ENCODE assay signal across 18 cellular contexts in the genomic region with DNA sequence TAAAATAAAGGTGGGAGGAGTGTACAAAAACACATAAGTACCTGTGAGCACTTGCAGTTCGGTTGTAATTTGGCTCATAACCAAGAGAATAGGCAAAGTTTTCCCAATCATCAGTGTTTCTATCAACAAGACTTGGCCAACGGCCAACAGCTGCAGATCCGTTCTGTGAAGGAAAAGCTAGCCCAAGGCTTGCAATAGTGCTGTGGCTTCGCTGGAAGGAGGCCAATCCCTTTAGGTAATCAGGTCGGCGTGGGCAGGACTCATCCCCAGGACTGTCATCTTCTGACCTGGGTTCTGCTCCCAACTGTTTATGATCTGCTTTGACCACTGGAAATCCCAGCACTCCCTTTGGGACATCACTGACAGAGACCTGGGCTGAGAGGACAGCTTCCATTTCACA.
DNase-seq lines count a peak whose midpoint lies in the region; ATAC-seq and TF ChIP-seq lines count a peak whose summit lies in the region.
"Had no signal": no experiment of that assay in that cellular context is flagged by ENCODE, and none has a peak within 500 bp of the region (broad histone marks: within the 10 kb centered on the region; RNA-seq: fewer than 3 reads in every experiment).

No MANE protein-coding gene starts in this region.

- no peak overlapping the region for H3K27ac Mint-ChIP-seq in effector memory CD8-positive, alpha-beta T cell
- no peak overlapping the region for H3K27ac Mint-ChIP-seq in glutamatergic neuron (ENCODE audit: unreplicated experiment)

- peaks cover 0 to 6% of the 10 kb centered on the region in 2 donors for H3K4me1 Mint-ChIP-seq in effector memory CD8-positive, alpha-beta T cell (ENCODE audit: low read depth in 2 of 2)
- peaks cover 11% of the 10 kb centered on the region for H3K4me1 Mint-ChIP-seq in glutamatergic neuron (ENCODE audit: low read depth, unreplicated experiment)

- H3K4me3 Mint-ChIP-seq in effector memory CD8-positive, alpha-beta T cell = no peak overlapping the region
- no peak overlapping the region for H3K4me3 Mint-ChIP-seq in glutamatergic neuron (ENCODE audit: unreplicated experiment)
- H3K4me3 Mint-ChIP-seq: activated T-cell treated with anti-CD3 and anti-CD28 coated beads, Interleukin-2, amount 50 U/mL, for 4 hours had no signal

- DNase-seq in D341Med (ENCODE audit: low spot score) = peak; percentile 65
- peak; percentile 37 for DNase-seq in NCI-H1092 treated with DMSO at 0.1 percent for 48 hours (lab: John Stamatoyannopoulos, UW)
- DNase-seq in NCI-H82 treated with DMSO at 0.1 percent for 48 hours (lab: John Stamatoyannopoulos, UW; ENCODE audit: unreplicated experiment) = peak; percentile 89
- DNase-seq in choroid plexus epithelial cell (ENCODE audit: low read depth) = peak; percentile 77
- no peak for DNase-seq in effector memory CD8-positive, alpha-beta T cell
- DNase-seq in glutamatergic neuron = no peak
- DNase-seq in Kasumi-1 (lab: John Stamatoyannopoulos, UW) = no peak
- DNase-seq: activated CD4-positive, CD25-positive, alpha-beta regulatory T cell treated with anti-CD3 and anti-CD28 coated beads, Interleukin-2, amount 50 U/mL, for 72 hours; activated T-cell treated with anti-CD3 and anti-CD28 coated beads, Interleukin-2, amount 50 U/mL, for 4 hours; AML-193; amniotic stem cell; cortex of kidney; GOT3; Karpas-422; lower lobe of right lung; sigmoid colon; stimulated activated naive CD4-positive, alpha-beta T cell treated with Interleukin-2 at 50 U/mL for 16 hours had no signal

- no peak for ATAC-seq in effector memory CD8-positive, alpha-beta T cell (replicated peaks)
- no peak for ATAC-seq in HG03097 (IDR thresholded peaks at IDR 0.05; ENCODE audit: low FRiP score, unreplicated experiment)
- ATAC-seq: activated T-cell treated with anti-CD3 and anti-CD28 coated beads, Interleukin-2, amount 50 U/mL, for 4 hours; lower lobe of right lung had no signal

- peaks cover 39% of the 10 kb centered on the region for H3K36me3 Mint-ChIP-seq in effector memory CD8-positive, alpha-beta T cell (ENCODE audit: insufficient read depth)
- H3K36me3 Mint-ChIP-seq in glutamatergic neuron (ENCODE audit: unreplicated experiment) = no peaks in the 10 kb centered on the region

- H3K9me3 Mint-ChIP-seq in effector memory CD8-positive, alpha-beta T cell = no peaks in the 10 kb centered on the region
- H3K9me3 Mint-ChIP-seq in glutamatergic neuron (ENCODE audit: unreplicated experiment) = no peaks in the 10 kb centered on the region
- H3K9me3 Mint-ChIP-seq: activated T-cell treated with anti-CD3 and anti-CD28 coated beads, Interleukin-2, amount 50 U/mL, for 4 hours had no signal

- no peaks in the 10 kb centered on the region for H3K27me3 Mint-ChIP-seq in effector memory CD8-positive, alpha-beta T cell
- no peaks in the 10 kb centered on the region for H3K27me3 Mint-ChIP-seq in glutamatergic neuron (ENCODE audit: unreplicated experiment)

- H3K4me3 ChIP-seq in choroid plexus epithelial cell (ENCODE audit: low read depth, low read length) = no peak overlapping the region
- H3K4me3 ChIP-seq: lower lobe of right lung, sigmoid colon had no signal

- TF ChIP-seq CTCF in choroid plexus epithelial cell (conservative IDR thresholded peaks at IDR 0.05; ENCODE audit: low read depth, low read length) (no peak), glutamatergic neuron (IDR thresholded peaks at IDR 0.05; ENCODE audit: partially characterized antibody, unreplicated experiment) (no peak)

Comparison
In these comparisons a context has a peak if more than half of its experiments do, and no peak if none do; other contexts are left out.
1. DNase-seq: peak in D341Med (single experiment), NCI-H1092 treated with DMSO at 0.1 percent for 48 hours (single experiment), NCI-H82 treated with DMSO at 0.1 percent for 48 hours (single experiment) and choroid plexus epithelial cell (single experiment); none in effector memory CD8-positive, alpha-beta T cell (0 of 3), glutamatergic neuron (single experiment) and Kasumi-1 (0 of 2).